Comparison of ENCODE assay signal across 7 cellular contexts in genomic region chr7:97871659-97872024, GRCh38. TPM values are rescaled to one million over a fixed set of nuclear protein-coding genes. Genes with fewer than 3 reads are reported as not detected.
DNase-seq lines count a peak whose midpoint lies in the region; ATAC-seq and TF ChIP-seq lines count a peak whose summit lies in the region.

No MANE protein-coding gene starts in this region.

- no peaks in the 10 kb centered on the region for H3K9me3 Mint-ChIP-seq in dendritic cell treated with granulocyte-macrophage colony-stimulating factor and Interleukin-4, amounts not matched to agents 40 ng/mL and 50 ng/mL, for 4 days

- H3K27me3 ChIP-seq in RWPE2 (ENCODE audit: insufficient read depth, poor library complexity, severe bottlenecking) (no peaks in the 10 kb centered on the region), mucosa of rectum (ENCODE audit: control insufficient read depth in 2 of 2, insufficient read depth in 2 of 2, low read length in 2 of 2) (no peaks in the 10 kb centered on the region), upper lobe of right lung (no peaks in the 10 kb centered on the region)

- H3K36me3 ChIP-seq in RWPE2 (ENCODE audit: low read depth) (peaks cover 45% of the 10 kb centered on the region), mucosa of rectum (ENCODE audit: control insufficient read depth in 2 of 2, insufficient read depth in 2 of 2, low read length in 2 of 2) (no peaks in the 10 kb centered on the region), upper lobe of right lung (no peaks in the 10 kb centered on the region)

- no peak for DNase-seq in RWPE2 (ENCODE audit: low spot score)
- no peak for DNase-seq in upper lobe of right lung
- DNase-seq in NCI-H2227 (lab: John Stamatoyannopoulos, UW; ENCODE audit: unreplicated experiment), result no peak

- peaks cover 5% of the 10 kb centered on the region for H3K4me1 ChIP-seq in RWPE2 (ENCODE audit: insufficient read depth, poor library complexity, severe bottlenecking)
- no peaks in the 10 kb centered on the region for H3K4me1 ChIP-seq in mucosa of rectum (ENCODE audit: control insufficient read depth in 2 of 2, insufficient read depth in 2 of 2, low read length in 2 of 2)
- no peaks in the 10 kb centered on the region for H3K4me1 ChIP-seq in upper lobe of right lung

- intact Hi-C loops in dendritic cell treated with granulocyte-macrophage colony-stimulating factor and Interleukin-4, amounts not matched to agents 40 ng/mL and 50 ng/mL, for 4 days (cut with micrococcal nuclease), result no loop called here
- intact Hi-C loops in upper lobe of right lung (cut with DNase I), result no loop called here

- H3K9me3 ChIP-seq in RWPE2 (ENCODE audit: severe bottlenecking) (no peaks in the 10 kb centered on the region), mucosa of rectum (ENCODE audit: control insufficient read depth in 2 of 2, low read length in 2 of 2) (no peaks in the 10 kb centered on the region), upper lobe of right lung (no peaks in the 10 kb centered on the region)

- H3K4me3 ChIP-seq in RWPE2 (ENCODE audit: severe bottlenecking), result peak overlapping the region; percentile 73
- peak overlapping the region; percentile 82 to 94 for H3K4me3 ChIP-seq in mucosa of rectum (ENCODE audit: low read length in 2 of 2)
- H3K4me3 ChIP-seq in upper lobe of right lung, result peak overlapping the region; percentile 76

- no peak for TF ChIP-seq CTCF in RWPE2 (IDR thresholded peaks at IDR 0.05; ENCODE audit: poor library complexity, severe bottlenecking)
- TF ChIP-seq CTCF in upper lobe of right lung (IDR thresholded peaks at IDR 0.05), result no peak

- peak; percentile 33 for ATAC-seq in GM18511 (IDR thresholded peaks at IDR 0.05; ENCODE audit: unreplicated experiment)
- ATAC-seq in HG02885 (IDR thresholded peaks at IDR 0.05; ENCODE audit: poor library complexity, unreplicated experiment), result peak; percentile 24
- ATAC-seq in RWPE2 (ENCODE audit: low read depth), result peak; percentile 18
- ATAC-seq in upper lobe of right lung, result peak; percentile 22

- peak overlapping the region; percentile 34 for H3K27ac Mint-ChIP-seq in dendritic cell treated with granulocyte-macrophage colony-stimulating factor and Interleukin-4, amounts not matched to agents 40 ng/mL and 50 ng/mL, for 4 days

- H3K36me3 Mint-ChIP-seq in dendritic cell treated with granulocyte-macrophage colony-stimulating factor and Interleukin-4, amounts not matched to agents 40 ng/mL and 50 ng/mL, for 4 days (ENCODE audit: low read depth), result no peaks in the 10 kb centered on the region

- peak overlapping the region; percentile 77 for H3K4me3 Mint-ChIP-seq in dendritic cell treated with granulocyte-macrophage colony-stimulating factor and Interleukin-4, amounts not matched to agents 40 ng/mL and 50 ng/mL, for 4 days

- H3K9ac ChIP-seq in mucosa of rectum (ENCODE audit: low read depth in 1 of 2, low read length in 2 of 2), result peak overlapping the region; percentile 60 to 82

- no peak overlapping the region for H3K27ac ChIP-seq in RWPE2 (ENCODE audit: poor library complexity, severe bottlenecking)
- peak overlapping the region; percentile 77 to 79 for H3K27ac ChIP-seq in mucosa of rectum (ENCODE audit: low read depth in 2 of 2, low read length in 2 of 2)
- peak overlapping the region; percentile 45 for H3K27ac ChIP-seq in upper lobe of right lung

- H3K4me1 Mint-ChIP-seq in dendritic cell treated with granulocyte-macrophage colony-stimulating factor and Interleukin-4, amounts not matched to agents 40 ng/mL and 50 ng/mL, for 4 days (ENCODE audit: low read depth), result no peaks in the 10 kb centered on the region

- peaks cover 20% of the 10 kb centered on the region for H3K27me3 Mint-ChIP-seq in dendritic cell treated with granulocyte-macrophage colony-stimulating factor and Interleukin-4, amounts not matched to agents 40 ng/mL and 50 ng/mL, for 4 days

RNA-seq across cellular contexts. Expression of gene ASNS, which starts 0.6 kb away (rescaled TPM):
- 15.7 TPM for total RNA-seq in upper lobe of right lung
